Comparison of ENCODE assay signal across 19 cellular contexts in the genomic region with DNA sequence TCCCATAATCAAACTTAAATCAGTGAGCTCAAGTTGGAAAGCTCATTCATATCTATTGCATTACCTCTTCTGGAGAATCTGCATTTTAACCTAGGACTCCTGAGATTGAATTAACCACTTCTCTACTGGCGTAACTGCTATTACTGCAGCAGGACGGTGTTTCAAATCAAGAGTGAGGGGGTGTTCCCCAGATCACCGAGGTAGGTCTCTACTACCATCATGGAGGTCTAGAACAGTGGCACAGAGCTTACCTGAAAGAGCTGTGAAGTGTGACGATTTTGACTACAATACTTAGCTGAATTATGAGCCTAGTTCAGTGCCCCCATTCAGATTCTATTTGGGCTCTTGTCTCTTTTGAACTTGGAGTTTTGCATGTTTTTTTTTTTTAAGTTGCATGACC.
DNase-seq lines count a peak whose midpoint lies in the region; ATAC-seq, FAIRE-seq and TF ChIP-seq lines count a peak whose summit lies in the region.
"Had no signal": no experiment of that assay in that cellular context is flagged by ENCODE, and none has a peak within 500 bp of the region (broad histone marks: within the 10 kb centered on the region; RNA-seq: fewer than 3 reads in every experiment).

No MANE protein-coding gene starts in this region.

- H3K36me3 Mint-ChIP-seq in glutamatergic neuron (ENCODE audit: unreplicated experiment) = no peaks in the 10 kb centered on the region
- H3K36me3 Mint-ChIP-seq in osteocyte (ENCODE audit: unreplicated experiment) = no peaks in the 10 kb centered on the region
- H3K36me3 Mint-ChIP-seq in effector memory CD8-positive, alpha-beta T cell (ENCODE audit: insufficient read depth) = no peaks in the 10 kb centered on the region

- no peak for TF ChIP-seq POLR2A in GM12891 (IDR thresholded peaks at IDR 0.05; ENCODE audit: low read depth, low read length)

- DNase-seq in GM12891 (ENCODE audit: insufficient read length, low spot score) (no peak), glutamatergic neuron (no peak), HEK293T (ENCODE audit: extremely low spot score) (no peak), NCI-H748 treated with DMSO at 0.1 percent for 48 hours (lab: John Stamatoyannopoulos, UW) (no peak), osteocyte (ENCODE audit: extremely low spot score, unreplicated experiment) (no peak)
- no peak for DNase-seq in effector memory CD8-positive, alpha-beta T cell
- DNase-seq: C1 segment of cervical spinal cord; CD4-positive, CD25-positive, alpha-beta regulatory T cell; CD8-positive, alpha-beta memory T cell; COR-L47; DMS 273 treated with DMSO at 0.1 percent for 48 hours; DND-41; EL; H9 had no signal

- peak; percentile 56 for ATAC-seq in GM18519 (IDR thresholded peaks at IDR 0.05; ENCODE audit: low FRiP score, unreplicated experiment)
- peak; percentile 69 for ATAC-seq in HG02610 (IDR thresholded peaks at IDR 0.05; ENCODE audit: unreplicated experiment)
- no peak for ATAC-seq in effector memory CD8-positive, alpha-beta T cell (replicated peaks)

- no peak for FAIRE-seq in GM12891 (lab: Jason Lieb, UNC)
- FAIRE-seq: GM19239, H1 had no signal

- CTCF ChIA-PET in HEK293T (lab: Yijun Ruan, JAX) = no interaction called here

- TF ChIP-seq CTCF in glutamatergic neuron (IDR thresholded peaks at IDR 0.05; ENCODE audit: partially characterized antibody, unreplicated experiment) (no peak), osteocyte (IDR thresholded peaks at IDR 0.05) (no peak)

- peaks cover 3% of the 10 kb centered on the region for H3K9me3 Mint-ChIP-seq in glutamatergic neuron (ENCODE audit: unreplicated experiment)
- peaks cover 4% of the 10 kb centered on the region for H3K9me3 Mint-ChIP-seq in osteocyte (ENCODE audit: unreplicated experiment)
- H3K9me3 Mint-ChIP-seq in effector memory CD8-positive, alpha-beta T cell = no peaks in the 10 kb centered on the region
- H3K9me3 Mint-ChIP-seq: H9 had no signal

- POLR2A ChIA-PET in HEK293T (lab: Yijun Ruan, JAX) = no interaction called here

- H3K4me3 Mint-ChIP-seq in glutamatergic neuron (ENCODE audit: unreplicated experiment) (no peak overlapping the region), osteocyte (ENCODE audit: unreplicated experiment) (no peak overlapping the region)
- no peak overlapping the region for H3K4me3 Mint-ChIP-seq in effector memory CD8-positive, alpha-beta T cell
- H3K4me3 Mint-ChIP-seq: B cell; CD4-positive, CD25-positive, alpha-beta regulatory T cell; CD8-positive, alpha-beta memory T cell; H9 had no signal

- H3K27ac Mint-ChIP-seq in glutamatergic neuron (ENCODE audit: unreplicated experiment) (peak overlapping the region; percentile 56), osteocyte (ENCODE audit: unreplicated experiment) (no peak overlapping the region)
- no peak overlapping the region for H3K27ac Mint-ChIP-seq in effector memory CD8-positive, alpha-beta T cell
- H3K27ac Mint-ChIP-seq: B cell; CD4-positive, CD25-positive, alpha-beta regulatory T cell; CD8-positive, alpha-beta memory T cell; H9 had no signal

- peaks cover 49% of the 10 kb centered on the region for H3K4me1 Mint-ChIP-seq in glutamatergic neuron (ENCODE audit: low read depth, unreplicated experiment)
- peaks cover 3% of the 10 kb centered on the region for H3K4me1 Mint-ChIP-seq in osteocyte (ENCODE audit: unreplicated experiment)
- H3K4me1 Mint-ChIP-seq in effector memory CD8-positive, alpha-beta T cell (ENCODE audit: low read depth in 2 of 2) = no peaks in the 10 kb centered on the region
- H3K4me1 Mint-ChIP-seq: B cell; CD4-positive, CD25-positive, alpha-beta regulatory T cell; CD8-positive, alpha-beta memory T cell had no signal

- no peaks in the 10 kb centered on the region for H3K27me3 Mint-ChIP-seq in glutamatergic neuron (ENCODE audit: unreplicated experiment)
- no peaks in the 10 kb centered on the region for H3K27me3 Mint-ChIP-seq in osteocyte (ENCODE audit: unreplicated experiment)
- H3K27me3 Mint-ChIP-seq in effector memory CD8-positive, alpha-beta T cell = no peaks in the 10 kb centered on the region
- H3K27me3 Mint-ChIP-seq: B cell; CD4-positive, CD25-positive, alpha-beta regulatory T cell had no signal

TF ChIP-seq in GM12891, 5 proteins besides CTCF, POLR2A, EP300 and RAD21:
- TF ChIP-seq SPI1 (IDR thresholded peaks at IDR 0.05; ENCODE audit: low read depth, low read length) (peak; percentile 20; the same call in 1 of the 2 replicates), PAX5 (IDR thresholded peaks at IDR 0.05; ENCODE audit: insufficient read depth, low read length, severe bottlenecking) (no peak)

TF ChIP-seq in HEK293T, 16 proteins besides CTCF, POLR2A, EP300 and RAD21:
- TF ChIP-seq FOXA1 (IDR thresholded peaks at IDR 0.05) (no peak), ARNT (IDR thresholded peaks at IDR 0.05) (no peak), NFRKB (IDR thresholded peaks at IDR 0.05) (no peak), SUZ12 (IDR thresholded peaks at IDR 0.05) (no peak), FOXK2 (IDR thresholded peaks at IDR 0.05) (no peak), LEF1 (IDR thresholded peaks at IDR 0.05; ENCODE audit: borderline replicate concordance) (no peak), L3MBTL2 (conservative IDR thresholded peaks at IDR 0.05) (no peak), FOXM1 (IDR thresholded peaks at IDR 0.05; ENCODE audit: borderline replicate concordance) (no peak)
TF ChIP-seq in HEK293T: peak in this region for 0.
